In the genomic region with DNA sequence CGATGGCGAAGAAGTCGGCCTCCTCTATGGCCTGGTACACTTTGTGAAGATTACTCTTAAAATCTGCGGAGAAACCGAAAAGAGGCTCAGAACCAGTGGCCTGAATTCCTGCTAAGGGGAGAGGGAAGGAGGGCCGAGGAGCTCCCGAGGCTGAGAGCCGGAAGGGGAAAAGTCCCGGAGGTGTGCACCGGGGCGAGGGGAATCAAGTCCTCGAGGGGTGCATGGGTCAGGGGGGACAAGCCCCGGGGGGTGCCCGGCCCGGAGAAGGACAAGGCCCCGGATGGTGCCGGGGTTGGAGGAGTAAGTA, we compare ENCODE assay signal across 8 cellular contexts. TPM values are rescaled to one million over a fixed set of nuclear protein-coding genes. Genes with fewer than 3 reads are reported as not detected.
DNase-seq lines count a peak whose midpoint lies in the region; ATAC-seq, FAIRE-seq and TF ChIP-seq lines count a peak whose summit lies in the region.

No MANE protein-coding gene starts in this region.

- H3K27me3 ChIP-seq in hepatocyte, result no peaks in the 10 kb centered on the region

- DNase-seq in GM12865 (ENCODE audit: low read depth) (no peak), hepatocyte (ENCODE audit: low spot score) (no peak), GM19239 (ENCODE audit: insufficient read length, low spot score) (no peak), posterior vena cava (ENCODE audit: low spot score) (no peak), NCI-H1436 treated with DMSO at 0.1 percent for 48 hours (lab: John Stamatoyannopoulos, UW) (no peak)
- no peak for DNase-seq in activated T-helper 1 cell treated with anti-CD3 and anti-CD28 coated beads, Interleukin-12 subunit alpha, Interleukin-12 subunit beta, Interleukin-2, Interleukin-4 antibody, amounts not matched to agents 30 ng/mL and 10 ng/mL and 1 ng/mL, durations not matched to agents 14 hours and 24 hours and 36 hours (ENCODE audit: low spot score)
- DNase-seq in stimulated activated effector memory CD8-positive, alpha-beta T cell treated with anti-CD3 and anti-CD28 coated beads, Interleukin-12 subunit alpha, Interleukin-12 subunit beta, amount 100 ng/mL, for 72 hours (ENCODE audit: low spot score in 2 of 2), result peak in 1 of 2 donors; percentile 3

- H3K36me3 ChIP-seq in hepatocyte (replicated peaks; ENCODE audit: insufficient read depth, low read depth), result no peaks in the 10 kb centered on the region

- peak overlapping the region; percentile 96 for H3K27ac Mint-ChIP-seq in activated T-helper 1 cell treated with anti-CD3 and anti-CD28 coated beads, Interleukin-12 subunit alpha, Interleukin-12 subunit beta, Interleukin-2, Interleukin-4 antibody, amounts not matched to agents 30 ng/mL and 10 ng/mL and 1 ng/mL, durations not matched to agents 14 hours and 24 hours and 36 hours
- peak overlapping the region; percentile 95 for H3K27ac Mint-ChIP-seq in stimulated activated effector memory CD8-positive, alpha-beta T cell treated with anti-CD3 and anti-CD28 coated beads, Interleukin-12 subunit alpha, Interleukin-12 subunit beta, amount 100 ng/mL, for 72 hours

- H3K4me3 Mint-ChIP-seq in activated T-helper 1 cell treated with anti-CD3 and anti-CD28 coated beads, Interleukin-12 subunit alpha, Interleukin-12 subunit beta, Interleukin-2, Interleukin-4 antibody, amounts not matched to agents 30 ng/mL and 10 ng/mL and 1 ng/mL, durations not matched to agents 14 hours and 24 hours and 36 hours, result peak overlapping the region; percentile 98
- H3K4me3 Mint-ChIP-seq in stimulated activated effector memory CD8-positive, alpha-beta T cell treated with anti-CD3 and anti-CD28 coated beads, Interleukin-12 subunit alpha, Interleukin-12 subunit beta, amount 100 ng/mL, for 72 hours, result peak overlapping the region; percentile 86

- peak overlapping the region; percentile 94 for H3K27ac ChIP-seq in hepatocyte

- FAIRE-seq in GM19239 (lab: Jason Lieb, UNC), result no peak

- no peaks in the 10 kb centered on the region for H3K9me2 ChIP-seq in hepatocyte (replicated peaks; ENCODE audit: insufficient read depth)

- intact Hi-C loops in activated T-helper 1 cell treated with anti-CD3 and anti-CD28 coated beads, Interleukin-12 subunit alpha, Interleukin-12 subunit beta, Interleukin-2, Interleukin-4 antibody, amounts not matched to agents 30 ng/mL and 10 ng/mL and 1 ng/mL, durations not matched to agents 14 hours and 24 hours and 36 hours (cut with micrococcal nuclease), result no loop called here
- intact Hi-C loops in posterior vena cava (cut with DNase I), result no loop called here

- peaks cover 31% of the 10 kb centered on the region for H3K36me3 Mint-ChIP-seq in activated T-helper 1 cell treated with anti-CD3 and anti-CD28 coated beads, Interleukin-12 subunit alpha, Interleukin-12 subunit beta, Interleukin-2, Interleukin-4 antibody, amounts not matched to agents 30 ng/mL and 10 ng/mL and 1 ng/mL, durations not matched to agents 14 hours and 24 hours and 36 hours (ENCODE audit: low read depth)
- peaks cover 78% of the 10 kb centered on the region for H3K36me3 Mint-ChIP-seq in stimulated activated effector memory CD8-positive, alpha-beta T cell treated with anti-CD3 and anti-CD28 coated beads, Interleukin-12 subunit alpha, Interleukin-12 subunit beta, amount 100 ng/mL, for 72 hours

- H2AFZ ChIP-seq in hepatocyte, result peak overlapping the region; percentile 54

- TF ChIP-seq CTCF in GM12865 (IDR thresholded peaks at IDR 0.05; ENCODE audit: insufficient read depth, low read depth, low read length, missing control alignments) (no peak), hepatocyte (IDR thresholded peaks at IDR 0.05; ENCODE audit: poor library complexity) (no peak)

- H3K9me3 Mint-ChIP-seq in activated T-helper 1 cell treated with anti-CD3 and anti-CD28 coated beads, Interleukin-12 subunit alpha, Interleukin-12 subunit beta, Interleukin-2, Interleukin-4 antibody, amounts not matched to agents 30 ng/mL and 10 ng/mL and 1 ng/mL, durations not matched to agents 14 hours and 24 hours and 36 hours, result peaks cover 4% of the 10 kb centered on the region
- peaks cover 3% of the 10 kb centered on the region for H3K9me3 Mint-ChIP-seq in stimulated activated effector memory CD8-positive, alpha-beta T cell treated with anti-CD3 and anti-CD28 coated beads, Interleukin-12 subunit alpha, Interleukin-12 subunit beta, amount 100 ng/mL, for 72 hours

- peaks cover 5% of the 10 kb centered on the region for H4K20me1 ChIP-seq in hepatocyte (ENCODE audit: insufficient read depth, poor library complexity, severe bottlenecking)

- peaks cover 21% of the 10 kb centered on the region for H3K4me1 ChIP-seq in hepatocyte (ENCODE audit: insufficient read depth)

- peaks cover 55% of the 10 kb centered on the region for H3K79me2 ChIP-seq in hepatocyte

- H3K27me3 Mint-ChIP-seq in activated T-helper 1 cell treated with anti-CD3 and anti-CD28 coated beads, Interleukin-12 subunit alpha, Interleukin-12 subunit beta, Interleukin-2, Interleukin-4 antibody, amounts not matched to agents 30 ng/mL and 10 ng/mL and 1 ng/mL, durations not matched to agents 14 hours and 24 hours and 36 hours (ENCODE audit: insufficient read depth), result no peaks in the 10 kb centered on the region

- peak; percentile 0 for ATAC-seq in HG02884 (IDR thresholded peaks at IDR 0.05; ENCODE audit: unreplicated experiment)
- no peak for ATAC-seq in stimulated activated effector memory CD8-positive, alpha-beta T cell treated with anti-CD3 and anti-CD28 coated beads, Interleukin-12 subunit alpha, Interleukin-12 subunit beta, amount 100 ng/mL, for 72 hours

- peaks cover 41% of the 10 kb centered on the region for H3K4me1 Mint-ChIP-seq in activated T-helper 1 cell treated with anti-CD3 and anti-CD28 coated beads, Interleukin-12 subunit alpha, Interleukin-12 subunit beta, Interleukin-2, Interleukin-4 antibody, amounts not matched to agents 30 ng/mL and 10 ng/mL and 1 ng/mL, durations not matched to agents 14 hours and 24 hours and 36 hours (ENCODE audit: low read depth)
- peaks cover 28% of the 10 kb centered on the region for H3K4me1 Mint-ChIP-seq in stimulated activated effector memory CD8-positive, alpha-beta T cell treated with anti-CD3 and anti-CD28 coated beads, Interleukin-12 subunit alpha, Interleukin-12 subunit beta, amount 100 ng/mL, for 72 hours

- H3K4me3 ChIP-seq in GM12865 (ENCODE audit: low read depth, low read length) (peak overlapping the region; percentile 65), hepatocyte (peak overlapping the region; percentile 95)

- H3K9me3 ChIP-seq in hepatocyte (ENCODE audit: low read depth), result no peaks in the 10 kb centered on the region

- WGBS in hepatocyte (ENCODE audit: low lambda C conversion rate, missing lambda C conversion rate), result 4% methylated on average over 9 of the region's 17 CpGs

- H3K4me2 ChIP-seq in hepatocyte, result peak overlapping the region; percentile 95

RNA-seq across cellular contexts. Expression of a gene that starts 0.5 kb away (rescaled TPM):
- 54.2 and 55.4 TPM in 2 replicates for total RNA-seq in activated T-helper 1 cell treated with anti-CD3 and anti-CD28 coated beads, Interleukin-12 subunit alpha, Interleukin-12 subunit beta, Interleukin-2, Interleukin-4 antibody, amounts not matched to agents 30 ng/mL and 10 ng/mL and 1 ng/mL, durations not matched to agents 14 hours and 24 hours and 36 hours
- total RNA-seq in hepatocyte, result 23.8 and 35.6 TPM in 2 replicates
- 20.0 and 23.7 TPM in 2 replicates for polyA plus RNA-seq in hepatocyte
- 10 to 100 TPM; 27.2 to 27.9 TPM for total RNA-seq in posterior vena cava

RNA-seq across cellular contexts. Expression of a gene that starts 3.2 kb away (rescaled TPM):
- total RNA-seq in activated T-helper 1 cell treated with anti-CD3 and anti-CD28 coated beads, Interleukin-12 subunit alpha, Interleukin-12 subunit beta, Interleukin-2, Interleukin-4 antibody, amounts not matched to agents 30 ng/mL and 10 ng/mL and 1 ng/mL, durations not matched to agents 14 hours and 24 hours and 36 hours, result 59.8 and 64.8 TPM in 2 replicates
- total RNA-seq in hepatocyte (76.9 and 98.9 TPM in 2 replicates), posterior vena cava (10 to 100 TPM; 41.8 to 45.4 TPM)
- polyA plus RNA-seq in hepatocyte, result 44.0 and 44.6 TPM in 2 replicates
